Comparison of ENCODE assay signal across 19 cellular contexts in genomic region chr12:76299536-76300296, GRCh38. TPM values are rescaled to one million over a fixed set of nuclear protein-coding genes. Genes with fewer than 3 reads are reported as not detected.
DNase-seq lines count a peak whose midpoint lies in the region.
"Had no signal": no experiment of that assay in that cellular context is flagged by ENCODE, and none has a peak within 500 bp of the region (broad histone marks: within the 10 kb centered on the region; RNA-seq: fewer than 3 reads in every experiment).

No MANE protein-coding gene starts in this region.

- H3K27me3 ChIP-seq in H7 (ENCODE audit: control insufficient read depth, insufficient read depth, low read length), result no peaks in the 10 kb centered on the region
- H3K27me3 ChIP-seq: neutrophil, right lobe of liver had no signal

- DNase-seq in ACHN (peak; percentile 75), H7 (peak; percentile 27), RPMI7951 (ENCODE audit: low read depth) (peak; percentile 40), lung microvascular endothelial cell (ENCODE audit: low read depth in 2 of 2) (peak; percentile 6 to 43), NCI-H2081 treated with DMSO at 0.1 percent for 48 hours (lab: John Stamatoyannopoulos, UW) (no peak), NCI-H1417 treated with DMSO at 0.1 percent for 48 hours (lab: John Stamatoyannopoulos, UW) (no peak), ecto neural progenitor cell (ENCODE audit: low spot score) (no peak), T-helper 1 cell (no peak)
- DNase-seq: activated CD4-positive, alpha-beta T cell treated with anti-CD3 and anti-CD28 coated beads, Interleukin-2, amount 50 U/mL, for 1 hour; activated naive CD4-positive, alpha-beta T cell treated with anti-CD3 and anti-CD28 coated beads, Interleukin-2, amount 10 ng/mL, durations not matched to agents 7 days and 5 days; activated T-cell treated with anti-CD3 and anti-CD28 coated beads for 4 hours; DMS153; glutamatergic neuron; KG1; NCI-H1105; right lobe of liver; stimulated activated CD4-positive, alpha-beta T cell treated with anti-CD3 and anti-CD28 coated beads, Interleukin-4, amount 100 ng/mL, for 24 hours had no signal

- H3K4me3 ChIP-seq in H7 (ENCODE audit: insufficient read depth, low read depth, low read length), result no peak overlapping the region
- H3K4me3 ChIP-seq: coronary artery, right lobe of liver had no signal

- no peaks in the 10 kb centered on the region for H3K36me3 ChIP-seq in H7 (replicated peaks; ENCODE audit: control insufficient read depth, insufficient read depth, low read length)
- H3K36me3 ChIP-seq: neutrophil, right lobe of liver had no signal

- in situ Hi-C loops in ACHN (cut with HindIII; ENCODE audit: low pct_ligation_motif_present, low pct_unique_long_range_greater_than_20kb, low sequenced_read_pairs), result no loop called here

RNA-seq across cellular contexts. Expression of gene BBS10, which starts 48.5 kb away (rescaled TPM):
- total RNA-seq in H7 (2014; rRNA removed; shearing (Covaris generic)), result 6.3 and 9.3 TPM in 2 replicates
- total RNA-seq in RPMI7951 (2014; rRNA removed; shearing (Covaris generic)), result 13.9 and 17.9 TPM in 2 replicates
- total RNA-seq in lung microvascular endothelial cell, result 7.2 and 10.7 TPM in 2 replicates

Comparison
In these comparisons a context has a peak if more than half of its experiments do, and no peak if none do; other contexts are left out.
1. DNase-seq: peak in ACHN (single experiment), H7 (single experiment), RPMI7951 (single experiment) and lung microvascular endothelial cell (2 of 2); none in NCI-H2081 treated with DMSO at 0.1 percent for 48 hours (single experiment), NCI-H1417 treated with DMSO at 0.1 percent for 48 hours (single experiment), ecto neural progenitor cell (single experiment) and T-helper 1 cell (0 of 5).